In genomic region chr5:173623789-173624188, GRCh38 we compare ENCODE assay signal across 18 cellular contexts. TPM values are rescaled to one million over a fixed set of nuclear protein-coding genes. Genes with fewer than 3 reads are reported as not detected.
DNase-seq lines count a peak whose midpoint lies in the region; TF ChIP-seq lines count a peak whose summit lies in the region.
"Had no signal": no experiment of that assay in that cellular context is flagged by ENCODE, and none has a peak within 500 bp of the region (broad histone marks: within the 10 kb centered on the region; RNA-seq: fewer than 3 reads in every experiment).

No MANE protein-coding gene starts in this region.

- no peaks in the 10 kb centered on the region for H3K27me3 ChIP-seq in mammary epithelial cell (ENCODE audit: insufficient read depth, low read length)
- no peaks in the 10 kb centered on the region for H3K27me3 ChIP-seq in hepatocyte
- H3K27me3 ChIP-seq in neuronal stem cell (ENCODE audit: control insufficient read depth in 3 of 3, insufficient read depth in 3 of 3, low read depth in 1 of 3, low read length in 3 of 3): no peaks in the 10 kb centered on the region
- H3K27me3 ChIP-seq: BLaER1 had no signal

- DNase-seq in mammary epithelial cell (no peak), MCF 10A (ENCODE audit: unreplicated experiment) (no peak), hepatocyte (ENCODE audit: low spot score) (no peak), neuronal stem cell (ENCODE audit: low spot score) (no peak), germinal center (ENCODE audit: low spot score) (no peak), NCI-H1417 treated with DMSO at 0.1 percent for 48 hours (lab: John Stamatoyannopoulos, UW) (no peak), NCI-H1694 treated with DMSO at 0.1 percent for 48 hours (lab: John Stamatoyannopoulos, UW) (no peak)
- DNase-seq: CD4-positive, alpha-beta memory T cell; DMS153; DMS79; GF-D8; GOT3; H9; KBM-7 had no signal

- intact Hi-C loops in mammary epithelial cell (cut with micrococcal nuclease) (loop anchor here (1.0 kb wide), 1 partner anchor 350 kb away; no protein-coding TSS in a partner anchor), MCF 10A (cut with micrococcal nuclease) (no loop called here)

- H3K4me2 ChIP-seq in mammary epithelial cell (ENCODE audit: insufficient read depth, low read depth, low read length) (no peak overlapping the region), hepatocyte (no peak overlapping the region), neuronal stem cell (ENCODE audit: insufficient read depth, low read length, poor library complexity, severe bottlenecking) (no peak overlapping the region)
- H3K4me2 ChIP-seq: BLaER1 had no signal

- H2AK5ac ChIP-seq in neuronal stem cell (ENCODE audit: low read depth, low read length): peak overlapping the region; percentile 85

- H3K36me3 ChIP-seq in mammary epithelial cell (ENCODE audit: insufficient read depth, low read length) (no peaks in the 10 kb centered on the region), hepatocyte (replicated peaks; ENCODE audit: insufficient read depth, low read depth) (no peaks in the 10 kb centered on the region), neuronal stem cell (replicated peaks in 1 of 2; ENCODE audit: control insufficient read depth in 2 of 2, insufficient read depth in 2 of 2, low read length in 2 of 2) (no peaks in the 10 kb centered on the region)
- H3K36me3 ChIP-seq: BLaER1 had no signal

- no peaks in the 10 kb centered on the region for H3K27me3 Mint-ChIP-seq in MCF 10A (ENCODE audit: insufficient read depth, unreplicated experiment)
- H3K27me3 Mint-ChIP-seq: CD4-positive, alpha-beta memory T cell had no signal

- H2AFZ ChIP-seq in mammary epithelial cell (ENCODE audit: low read depth, low read length) (peak overlapping the region; percentile 12), hepatocyte (no peak overlapping the region), neuronal stem cell (ENCODE audit: low read length) (no peak overlapping the region)

- H3K27ac ChIP-seq in mammary epithelial cell (ENCODE audit: insufficient read depth, low read depth, low read length) (no peak overlapping the region), hepatocyte (peak overlapping the region; percentile 4), neuronal stem cell (replicated peaks; ENCODE audit: low read length) (no peak overlapping the region)
- H3K27ac ChIP-seq: 22Rv1, BLaER1, HL-60 had no signal

- POLR2A ChIA-PET in MCF 10A (lab: Yijun Ruan, JAX): interaction anchor here (0.7 to 9.6 kb wide), 3 partner anchors 200 to 350 kb away, joined by 3 to 64 read pairs (median 3); no protein-coding TSS in a partner anchor

- H3K4me1 Mint-ChIP-seq in MCF 10A (ENCODE audit: insufficient read depth, unreplicated experiment): peaks cover 6% of the 10 kb centered on the region

- H3K4me3 ChIP-seq in mammary epithelial cell (replicated peaks in 1 of 3; ENCODE audit: insufficient read depth in 1 of 3, low read depth in 2 of 3, low read length in 3 of 3): no peak overlapping the region
- no peak overlapping the region for H3K4me3 ChIP-seq in hepatocyte
- H3K4me3 ChIP-seq in neuronal stem cell (ENCODE audit: low read length in 2 of 2): no peak overlapping the region
- H3K4me3 ChIP-seq: BLaER1 had no signal

- H4K8ac ChIP-seq in neuronal stem cell (ENCODE audit: low read depth, low read length): no peak overlapping the region

- no peak overlapping the region for H2BK5ac ChIP-seq in neuronal stem cell (ENCODE audit: low read length)

- in situ Hi-C loops in mammary epithelial cell (cut with MboI; ENCODE audit: low sequenced_read_pairs in 2 of 2): loop anchor here (5.0 to 25.0 kb wide), 3 partner anchors 344 to 911 kb away; no protein-coding TSS in a partner anchor

- H3K4me1 ChIP-seq in mammary epithelial cell (ENCODE audit: insufficient read depth, low read length) (no peaks in the 10 kb centered on the region), hepatocyte (ENCODE audit: insufficient read depth) (peaks cover 15% of the 10 kb centered on the region), neuronal stem cell (ENCODE audit: control insufficient read depth in 2 of 2, insufficient read depth in 1 of 2, low read depth in 1 of 2, low read length in 2 of 2) (peaks cover 9 to 16% of the 10 kb centered on the region in 2 donors)
- H3K4me1 ChIP-seq: BLaER1 had no signal

- dilution Hi-C loops in mammary epithelial cell (cut with HindIII; ENCODE audit: low sequenced_read_pairs): loop anchor here (25.0 kb wide), 1 partner anchor 364 kb away; the partner anchor contains the start of gene C5orf47

- no peak overlapping the region for H3K27ac Mint-ChIP-seq in MCF 10A (ENCODE audit: low read depth, unreplicated experiment)
- H3K27ac Mint-ChIP-seq: CD4-positive, alpha-beta memory T cell; H9 had no signal

- no peaks in the 10 kb centered on the region for H3K79me1 ChIP-seq in neuronal stem cell (ENCODE audit: low read depth, low read length)

- CTCF ChIA-PET in mammary epithelial cell (lab: Charles Lee; ENCODE audit: low non-redundant PET) (interaction anchor here (0.5 to 0.7 kb wide), 3 partner anchors 294 to 339 kb away, joined by 3 to 5 read pairs (median 3); no protein-coding TSS in a partner anchor), MCF 10A (lab: Yijun Ruan, JAX) (interaction anchor here (0.6 to 13.3 kb wide), 13 partner anchors 22 to 802 kb away, joined by 3 to 334 read pairs (median 3); partner anchors contain the start of gene NSG2)

- peaks cover 6% of the 10 kb centered on the region for H3K36me3 Mint-ChIP-seq in MCF 10A (ENCODE audit: insufficient read depth, unreplicated experiment)
- H3K36me3 Mint-ChIP-seq: CD14-positive monocyte; CD4-positive, alpha-beta memory T cell had no signal

- no peaks in the 10 kb centered on the region for H3K9me3 Mint-ChIP-seq in MCF 10A (ENCODE audit: unreplicated experiment)
- H3K9me3 Mint-ChIP-seq: CD14-positive monocyte; CD4-positive, alpha-beta memory T cell; H9 had no signal

- H3K14ac ChIP-seq in neuronal stem cell (ENCODE audit: low read length): no peak overlapping the region

- no peak overlapping the region for H3K4ac ChIP-seq in neuronal stem cell (ENCODE audit: low read length)

- 100% methylated on average over 1 of the region's 1 CpG for WGBS in mammary epithelial cell (ENCODE audit: low coverage, missing lambda C conversion rate)
- 100% methylated on average over 1 of the region's 1 CpG for WGBS in hepatocyte (ENCODE audit: low lambda C conversion rate, missing lambda C conversion rate)
- no CpG with 5 or more reads among the region's 1 CpG for WGBS in neuronal stem cell (ENCODE audit: extremely low coverage in 2 of 2, insufficient read length in 2 of 2, insufficient replicate concordance in 1 of 2), 2 donors

- no peak overlapping the region for H2BK12ac ChIP-seq in neuronal stem cell (ENCODE audit: low read length)

- no peak overlapping the region for H3K4me3 Mint-ChIP-seq in MCF 10A (ENCODE audit: unreplicated experiment)
- H3K4me3 Mint-ChIP-seq: CD14-positive monocyte; CD4-positive, alpha-beta memory T cell; H9 had no signal

- no peak overlapping the region for H3K18ac ChIP-seq in neuronal stem cell (ENCODE audit: low read length)

- H3K23ac ChIP-seq in neuronal stem cell (ENCODE audit: low read depth, low read length, poor library complexity): no peak overlapping the region

- H4K20me1 ChIP-seq in mammary epithelial cell (ENCODE audit: insufficient read depth, low read length): no peaks in the 10 kb centered on the region
- no peaks in the 10 kb centered on the region for H4K20me1 ChIP-seq in hepatocyte (ENCODE audit: insufficient read depth, poor library complexity, severe bottlenecking)
- H4K20me1 ChIP-seq: BLaER1 had no signal

- BruUV-seq in mammary epithelial cell (replicated peaks; lab: Mats Ljungman, UMichigan) (no TSS peak), MCF 10A (replicated peaks; lab: Mats Ljungman, UMichigan) (no TSS peak)

- peak overlapping the region; percentile 40 for H2BK15ac ChIP-seq in neuronal stem cell (ENCODE audit: low read length)

- no peaks in the 10 kb centered on the region for H3K79me2 ChIP-seq in mammary epithelial cell (ENCODE audit: insufficient read depth, low read length)
- no peaks in the 10 kb centered on the region for H3K79me2 ChIP-seq in hepatocyte

- H4K91ac ChIP-seq in neuronal stem cell (ENCODE audit: low read depth, low read length, poor library complexity): peak overlapping the region; percentile 28

- TF ChIP-seq CTCF in mammary epithelial cell (conservative IDR thresholded peaks at IDR 0.05 in 1 of 2, IDR thresholded peaks at IDR 0.05 in 1 of 2; ENCODE audit: extremely low read depth in 1 of 2, insufficient read depth in 1 of 2, low read depth in 1 of 2, low read length in 2 of 2) (no peak), MCF 10A (IDR thresholded peaks at IDR 0.05; ENCODE audit: unreplicated experiment) (no peak), hepatocyte (IDR thresholded peaks at IDR 0.05; ENCODE audit: poor library complexity) (no peak)

- H3K9me3 ChIP-seq in mammary epithelial cell (replicated peaks; ENCODE audit: insufficient read depth, low read length) (no peaks in the 10 kb centered on the region), hepatocyte (ENCODE audit: low read depth) (no peaks in the 10 kb centered on the region), neuronal stem cell (replicated peaks in 1 of 2; ENCODE audit: control insufficient read depth in 2 of 2, insufficient read depth in 1 of 2, low read depth in 1 of 2, low read length in 2 of 2) (no peaks in the 10 kb centered on the region)
- H3K9me3 ChIP-seq: BLaER1 had no signal

- no peaks in the 10 kb centered on the region for H3K9me2 ChIP-seq in hepatocyte (replicated peaks; ENCODE audit: insufficient read depth)

- H3K9ac ChIP-seq in mammary epithelial cell (ENCODE audit: insufficient read depth, low read length) (no peak overlapping the region), neuronal stem cell (ENCODE audit: low read depth, low read length, poor library complexity) (no peak overlapping the region)
- H3K9ac ChIP-seq: BLaER1 had no signal

- H2BK120ac ChIP-seq in neuronal stem cell (ENCODE audit: low read depth, low read length): no peak overlapping the region

RNA-seq across cellular contexts. Expression of gene BOD1, which starts 7.3 kb away (rescaled TPM):
- total RNA-seq in mammary epithelial cell (10 to 100 TPM; 50.5 to 57.3 TPM), MCF 10A (2022) (129 and 139 TPM in 2 replicates), hepatocyte (76.3 and 89.5 TPM in 2 replicates)
- polyA plus RNA-seq in mammary epithelial cell (41.4 TPM), hepatocyte (68.9 and 83.1 TPM in 2 replicates)
- 61.8 TPM for polyA minus RNA-seq in mammary epithelial cell
- polyA plus RNA-seq in neuronal stem cell (2013, experiment 1 of 2): 171 TPM
- 171 TPM for polyA plus RNA-seq in neuronal stem cell (2013, experiment 2 of 2)
